ENCODE assay signal across 1 cellular context in genomic region chr18:77098033-77098432, GRCh38.
TF ChIP-seq lines count a peak whose summit lies in the region.

No MANE protein-coding gene starts in this region.

TF ChIP-seq in IMR-90, 13 proteins besides CTCF, POLR2A, EP300 and RAD21:
- TF ChIP-seq CEBPB (IDR thresholded peaks at IDR 0.05; ENCODE audit: low read depth, low read length), result peak; percentile 52; the same call in 1 of the 2 replicates
- TF ChIP-seq RCOR1 (IDR thresholded peaks at IDR 0.05; ENCODE audit: insufficient replicate concordance, low read length), result no peak
- TF ChIP-seq MXI1 (IDR thresholded peaks at IDR 0.05; ENCODE audit: borderline replicate concordance, low read depth, low read length), result no peak
- no peak for TF ChIP-seq NFE2L2 (IDR thresholded peaks at IDR 0.05; ENCODE audit: low read depth, low read length)
